1 cellular context compared by ENCODE assay signal in genomic region chrX:7925867-7926472, GRCh38.
TF ChIP-seq lines count a peak whose summit lies in the region.

No MANE protein-coding gene starts in this region.

TF ChIP-seq in GM12878, 131 proteins besides CTCF, POLR2A, EP300 and RAD21 (continued from another document):
- TF ChIP-seq PKNOX1 (IDR thresholded peaks at IDR 0.05) (peak; percentile 26; the same call in 1 of the 2 replicates), IRF4 (IDR thresholded peaks at IDR 0.05; ENCODE audit: low read depth, low read length) (no peak), PML (IDR thresholded peaks at IDR 0.05; ENCODE audit: low read length) (no peak), CREM (IDR thresholded peaks at IDR 0.05; ENCODE audit: low read depth) (peak; percentile 45; the same call in 1 of the 2 replicates), SMC3 (IDR thresholded peaks at IDR 0.05; ENCODE audit: borderline replicate concordance, low read length) (peak; percentile 66; the same call in 1 of the 2 replicates)
